15 cellular contexts compared by ENCODE assay signal in genomic region chr5:28374492-28374934, GRCh38.
DNase-seq lines count a peak whose midpoint lies in the region; ATAC-seq, FAIRE-seq and TF ChIP-seq lines count a peak whose summit lies in the region.
"Had no signal": no experiment of that assay in that cellular context is flagged by ENCODE, and none has a peak within 500 bp of the region (broad histone marks: within the 10 kb centered on the region; RNA-seq: fewer than 3 reads in every experiment).

No MANE protein-coding gene starts in this region.

- no peak overlapping the region for H2BK20ac ChIP-seq in H1 (ENCODE audit: low read length)

- no peak overlapping the region for H2BK12ac ChIP-seq in H1 (ENCODE audit: low read depth, low read length)

- no peaks in the 10 kb centered on the region for H4K20me1 ChIP-seq in H1 (replicated peaks in 1 of 2; ENCODE audit: control insufficient read depth in 1 of 2, insufficient read depth in 2 of 2, low read length in 2 of 2)

- H4K8ac ChIP-seq in H1 (ENCODE audit: extremely low read depth, insufficient read depth, low read length) = no peak overlapping the region

- WGBS in H1 (ENCODE audit: extremely low coverage in 1 of 2, insufficient coverage in 1 of 2, insufficient read length in 1 of 2, insufficient replicate concordance in 2 of 2, low coverage in 1 of 2, low lambda C conversion rate in 2 of 2, missing lambda C conversion rate in 1 of 2), 2 experiments = 94% methylated on average over 3 of the region's 3 CpGs; no CpG with 5 or more reads in 1 of the 2 experiments

- no peak overlapping the region for H4K91ac ChIP-seq in H1 (replicated peaks; ENCODE audit: insufficient read length, low read length)

- 0 out of 2 replicates have a peak overlapping the region, but pooled peaks have one; percentile 49 for H2AFZ ChIP-seq in H1 (ENCODE audit: low read length)

- TF ChIP-seq RAD21 in H1 (IDR thresholded peaks at IDR 0.05 in 1 of 2, conservative IDR thresholded peaks at IDR 0.05 in 1 of 2; ENCODE audit: low read depth in 2 of 2, low read length in 2 of 2) = no peak

- peak overlapping the region; percentile 8 for H3K4me3 Mint-ChIP-seq in type B pancreatic cell
- H3K4me3 Mint-ChIP-seq: WTC11 had no signal

- no peak overlapping the region for H3K23ac ChIP-seq in H1 (ENCODE audit: insufficient read length)

- no peaks in the 10 kb centered on the region for H3K79me2 ChIP-seq in H1 (ENCODE audit: control insufficient read depth in 1 of 2, insufficient read depth in 2 of 2, low read length in 2 of 2)

- no peak overlapping the region for H3K4me2 ChIP-seq in H1 (ENCODE audit: insufficient read depth in 1 of 2, low read depth in 2 of 2, low read length in 2 of 2)

- no peaks in the 10 kb centered on the region for H3K27me3 Mint-ChIP-seq in type B pancreatic cell

- H2BK5ac ChIP-seq in H1 (ENCODE audit: low read depth, low read length) = no peak overlapping the region

- ATAC-seq in HG02884 (IDR thresholded peaks at IDR 0.05; ENCODE audit: unreplicated experiment) = no peak
- ATAC-seq: activated naive CD4-positive, alpha-beta T cell treated with anti-CD3 and anti-CD28 coated beads, Interleukin-2, amount 50 U/mL, for 72 hours; SK-N-SH treated with all-trans-retinoic acid at 6 μM for 48 hours; WTC11 had no signal

- no peak for TF ChIP-seq POLR2A in H1 (IDR thresholded peaks at IDR 0.05; ENCODE audit: control extremely low read depth in 1 of 2, low read depth in 2 of 2, low read length in 2 of 2)

- DNase-seq in NCI-H82 (lab: John Stamatoyannopoulos, UW) = peak; percentile 11
- DNase-seq in NCI-H82 treated with DMSO at 0.1 percent for 48 hours (lab: John Stamatoyannopoulos, UW; ENCODE audit: unreplicated experiment) = no peak
- peak; percentile 82 for DNase-seq in NOMO-1 treated with DMSO at 0.1 percent for 48 hours (lab: John Stamatoyannopoulos, UW; ENCODE audit: unreplicated experiment)
- DNase-seq in H1 (ENCODE audit: low read depth in 1 of 2, low spot score in 2 of 2) = no peak
- DNase-seq in type B pancreatic cell (ENCODE audit: extremely low spot score, unreplicated experiment) = no peak
- DNase-seq in NCI-H2227 treated with DMSO at 0.1 percent for 48 hours (lab: John Stamatoyannopoulos, UW) = no peak
- DNase-seq in DMS 273 treated with DMSO at 0.1 percent for 48 hours (lab: John Stamatoyannopoulos, UW) = no peak
- DNase-seq: ACHN; activated CD8-positive, alpha-beta memory T cell treated with anti-CD3 and anti-CD28 coated beads, Interleukin-2, amount 50 U/mL, for 4 hours had no signal

- POLR2A ChIA-PET in H1 (lab: Charles Lee; ENCODE audit: partially characterized antibody) = no interaction called here

- H3K4me3 ChIP-seq in H1 (ENCODE audit: extremely low read depth in 1 of 4, insufficient read depth in 2 of 4, low read depth in 3 of 4, low read length in 4 of 4) = no peak overlapping the region
- H3K4me3 ChIP-seq: tibial nerve had no signal

- H3K23me2 ChIP-seq in H1 (ENCODE audit: low read depth, low read length) = no peaks in the 10 kb centered on the region

- H3K14ac ChIP-seq in H1 (ENCODE audit: insufficient read length) = no peak overlapping the region

- H2AK5ac ChIP-seq in H1 (ENCODE audit: low read depth, low read length) = no peak overlapping the region

- H2BK15ac ChIP-seq in H1 (ENCODE audit: low read length) = no peak overlapping the region

- no peak overlapping the region for H4K5ac ChIP-seq in H1 (ENCODE audit: insufficient read length, low read depth, low read length)

- H3K79me1 ChIP-seq in H1 (ENCODE audit: low read depth, low read length) = no peaks in the 10 kb centered on the region

- no peak overlapping the region for H3K4ac ChIP-seq in H1 (replicated peaks; ENCODE audit: insufficient read length, low read depth, low read length)

- TF ChIP-seq CTCF in H1 (IDR thresholded peaks at IDR 0.05; ENCODE audit: control extremely low read depth in 1 of 3, insufficient read depth in 1 of 3, low read depth in 1 of 3, low read length in 3 of 3) = no peak
- TF ChIP-seq CTCF in type B pancreatic cell (conservative IDR thresholded peaks at IDR 0.05) = no peak

- H3K9me3 ChIP-seq in H1 (ENCODE audit: insufficient read depth in 2 of 2, low read depth in 1 of 2, low read length in 1 of 2) = no peaks in the 10 kb centered on the region
- H3K9me3 ChIP-seq: Caco-2 had no signal

- no peak for FAIRE-seq in H1 (lab: Jason Lieb, UNC)

- no peak overlapping the region for H3K18ac ChIP-seq in H1 (ENCODE audit: extremely low read depth, low read length)

- H3K9ac ChIP-seq in H1 (replicated peaks in 1 of 4; ENCODE audit: extremely low read depth in 1 of 4, low read depth in 3 of 4, low read length in 3 of 4) = no peak overlapping the region

- H3K4me1 ChIP-seq in H1 (replicated peaks in 1 of 4; ENCODE audit: control insufficient read depth in 3 of 4, insufficient read depth in 4 of 4, low read length in 3 of 4) = no peaks in the 10 kb centered on the region
- H3K4me1 ChIP-seq: tibial nerve had no signal

- no peak overlapping the region for H3K27ac ChIP-seq in H1 (ENCODE audit: low read depth, low read length)
- H3K27ac ChIP-seq: tibial nerve had no signal

- H3K4me1 Mint-ChIP-seq in type B pancreatic cell (ENCODE audit: unreplicated experiment) = peaks cover 10% of the 10 kb centered on the region
- H3K4me1 Mint-ChIP-seq: WTC11 had no signal

- no peaks in the 10 kb centered on the region for H3K36me3 ChIP-seq in H1 (ENCODE audit: control insufficient read depth in 2 of 4, insufficient read depth in 4 of 4, low read length in 3 of 4)
- H3K36me3 ChIP-seq: tibial nerve had no signal

- no peaks in the 10 kb centered on the region for H3K27me3 ChIP-seq in H1 (replicated peaks in 1 of 4; ENCODE audit: control insufficient read depth in 3 of 4, extremely low read depth in 1 of 4, insufficient read depth in 3 of 4, low read length in 3 of 4)
- H3K27me3 ChIP-seq: tibial nerve had no signal

- H3K27ac Mint-ChIP-seq in type B pancreatic cell = peak overlapping the region; percentile 65
- H3K27ac Mint-ChIP-seq: activated naive CD4-positive, alpha-beta T cell treated with anti-CD3 and anti-CD28 coated beads, Interleukin-2, amount 50 U/mL, for 72 hours; WTC11 had no signal

- peaks cover 16% of the 10 kb centered on the region for H3K9me3 Mint-ChIP-seq in type B pancreatic cell

- H3K36me3 Mint-ChIP-seq in type B pancreatic cell = peaks cover 3% of the 10 kb centered on the region
- H3K36me3 Mint-ChIP-seq: activated naive CD4-positive, alpha-beta T cell treated with anti-CD3 and anti-CD28 coated beads, Interleukin-2, amount 50 U/mL, for 72 hours had no signal

- H3K56ac ChIP-seq in H1 (replicated peaks; ENCODE audit: insufficient read length, low read depth, low read length) = no peak overlapping the region

- CTCF ChIA-PET in H1 (lab: Charles Lee; ENCODE audit: partially characterized antibody) = no interaction called here

- H2BK120ac ChIP-seq in H1 (replicated peaks; ENCODE audit: low read depth, low read length) = no peak overlapping the region

- TF ChIP-seq EP300 in H1 (IDR thresholded peaks at IDR 0.05; ENCODE audit: borderline replicate concordance in 1 of 2, low read depth in 2 of 2, low read length in 2 of 2) = no peak

TF ChIP-seq in H1, 55 proteins besides CTCF, POLR2A, EP300 and RAD21:
- no peak for TF ChIP-seq MAX (IDR thresholded peaks at IDR 0.05)
- no peak for TF ChIP-seq CBX8 (IDR thresholded peaks at IDR 0.05; ENCODE audit: borderline replicate concordance, low read depth, low read length)
- no peak for TF ChIP-seq SP2 (IDR thresholded peaks at IDR 0.05; ENCODE audit: low read length)
- no peak for TF ChIP-seq JUN (IDR thresholded peaks at IDR 0.05; ENCODE audit: low read depth, low read length)
- TF ChIP-seq HDAC6 (IDR thresholded peaks at IDR 0.05; ENCODE audit: low read depth, low read length) = no peak
- no peak for TF ChIP-seq TBP (IDR thresholded peaks at IDR 0.05; ENCODE audit: low read depth, low read length)
- TF ChIP-seq JUND (IDR thresholded peaks at IDR 0.05; ENCODE audit: low read length) = no peak
- TF ChIP-seq EZH2 (IDR thresholded peaks at IDR 0.05; ENCODE audit: low read depth, low read length, severe bottlenecking) = no peak
- no peak for TF ChIP-seq RNF2 (IDR thresholded peaks at IDR 0.05; ENCODE audit: borderline replicate concordance, low read depth, low read length, missing control alignments, poor library complexity, severe bottlenecking)
- TF ChIP-seq SIN3A (conservative IDR thresholded peaks at IDR 0.05 in 1 of 2, IDR thresholded peaks at IDR 0.05 in 1 of 2; ENCODE audit: low read depth in 1 of 2, low read length in 2 of 2) = no peak
- no peak for TF ChIP-seq BRCA1 (IDR thresholded peaks at IDR 0.05; ENCODE audit: low read depth, low read length)
- no peak for TF ChIP-seq NANOG (IDR thresholded peaks at IDR 0.05; ENCODE audit: insufficient read depth, low read depth, low read length, poor library complexity, severe bottlenecking)
- TF ChIP-seq, protein P1, sequence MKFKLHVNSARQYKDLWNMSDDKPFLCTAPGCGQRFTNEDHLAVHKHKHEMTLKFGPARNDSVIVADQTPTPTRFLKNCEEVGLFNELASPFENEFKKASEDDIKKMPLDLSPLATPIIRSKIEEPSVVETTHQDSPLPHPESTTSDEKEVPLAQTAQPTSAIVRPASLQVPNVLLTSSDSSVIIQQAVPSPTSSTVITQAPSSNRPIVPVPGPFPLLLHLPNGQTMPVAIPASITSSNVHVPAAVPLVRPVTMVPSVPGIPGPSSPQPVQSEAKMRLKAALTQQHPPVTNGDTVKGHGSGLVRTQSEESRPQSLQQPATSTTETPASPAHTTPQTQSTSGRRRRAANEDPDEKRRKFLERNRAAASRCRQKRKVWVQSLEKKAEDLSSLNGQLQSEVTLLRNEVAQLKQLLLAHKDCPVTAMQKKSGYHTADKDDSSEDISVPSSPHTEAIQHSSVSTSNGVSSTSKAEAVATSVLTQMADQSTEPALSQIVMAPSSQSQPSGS (IDR thresholded peaks at IDR 0.05; ENCODE audit: low read length) = no peak
- no peak for TF ChIP-seq SAP30 (IDR thresholded peaks at IDR 0.05; ENCODE audit: insufficient read depth, insufficient replicate concordance, low read length)
- TF ChIP-seq CBX5 (IDR thresholded peaks at IDR 0.05; ENCODE audit: low read depth, low read length) = no peak
- TF ChIP-seq HDAC2 (IDR thresholded peaks at IDR 0.05; ENCODE audit: borderline replicate concordance in 1 of 2, low read depth in 2 of 2, low read length in 2 of 2) = no peak
- no peak for TF ChIP-seq SRF (IDR thresholded peaks at IDR 0.05; ENCODE audit: low read depth, low read length)
- TF ChIP-seq EGR1 (IDR thresholded peaks at IDR 0.05; ENCODE audit: borderline replicate concordance, low read depth, low read length) = no peak
- TF ChIP-seq POU5F1 (IDR thresholded peaks at IDR 0.05; ENCODE audit: low read depth, low read length) = no peak

Comparison
In these comparisons a context has a peak if more than half of its experiments do, and no peak if none do; other contexts are left out.
1. DNase-seq: peak in NCI-H82 (single experiment) and NOMO-1 treated with DMSO at 0.1 percent for 48 hours (single experiment); none in NCI-H82 treated with DMSO at 0.1 percent for 48 hours (single experiment), H1 (0 of 2), type B pancreatic cell (single experiment), NCI-H2227 treated with DMSO at 0.1 percent for 48 hours (single experiment) and DMS 273 treated with DMSO at 0.1 percent for 48 hours (single experiment).